In the genomic region with DNA sequence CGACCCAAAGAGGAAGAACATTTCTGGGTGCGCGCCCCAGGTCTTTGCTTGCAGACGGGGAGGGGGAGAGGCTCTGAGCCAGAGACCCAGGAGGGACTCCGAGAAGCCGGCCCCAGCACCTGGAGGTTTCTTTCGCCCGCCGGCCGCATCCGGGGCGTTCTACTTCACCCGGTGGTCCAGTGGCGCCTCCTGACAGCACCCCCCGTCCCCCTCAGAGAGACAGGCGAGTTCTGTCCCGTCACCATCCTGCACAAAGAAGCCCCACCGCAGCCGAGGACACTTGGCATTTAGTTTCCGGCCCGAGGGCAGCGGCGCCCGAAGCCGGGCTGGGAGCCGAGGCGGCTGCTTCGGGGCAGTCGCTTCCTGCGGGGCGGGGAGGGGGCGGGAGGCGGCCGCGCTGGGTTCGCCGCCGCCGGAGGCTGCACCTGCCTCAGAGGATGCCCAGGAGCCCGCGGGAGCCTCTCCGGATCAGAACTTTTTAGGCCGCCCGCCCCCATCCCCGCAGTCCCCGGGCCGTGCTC, we compare ENCODE assay signal across 8 cellular contexts. TPM values are rescaled to one million over a fixed set of nuclear protein-coding genes. Genes with fewer than 3 reads are reported as not detected.
A peak's percentile ranks its signal among the peaks of the same experiment; 100 is the strongest.
DNase-seq lines count a peak whose midpoint lies in the region; ATAC-seq and TF ChIP-seq lines count a peak whose summit lies in the region.

TMEM178B (plus strand) TSS at position 424 of the 521 bp plus-strand sequence.

- no peak within 1 kb of the TSS for H3K27ac ChIP-seq in AG04450 (ENCODE audit: low read depth, low read length)
- peak within 1 kb of the TSS; percentile 73 for H3K27ac ChIP-seq in parathyroid adenoma

- TF ChIP-seq CTCF in AG04450 (IDR thresholded peaks at IDR 0.05; ENCODE audit: low read depth, low read length): no peak
- TF ChIP-seq CTCF in glutamatergic neuron (IDR thresholded peaks at IDR 0.05; ENCODE audit: partially characterized antibody, unreplicated experiment): no peak
- no peak for TF ChIP-seq CTCF in parathyroid adenoma (IDR thresholded peaks at IDR 0.05)

- H3K27me3 Mint-ChIP-seq in activated CD8-positive, alpha-beta memory T cell treated with anti-CD3 and anti-CD28 coated beads, Interleukin-2, amount 10 ng/mL, durations not matched to agents 7 days and 5 days: peaks cover 44% of the 10 kb centered on the region
- peaks cover 11% of the 10 kb centered on the region for H3K27me3 Mint-ChIP-seq in glutamatergic neuron (ENCODE audit: unreplicated experiment)

- ATAC-seq in activated CD8-positive, alpha-beta memory T cell treated with anti-CD3 and anti-CD28 coated beads, Interleukin-2, amount 10 ng/mL, durations not matched to agents 7 days and 5 days: peak; percentile 32

- peak within 1 kb of the TSS; percentile 95 for H2AFZ ChIP-seq in parathyroid adenoma

- peaks cover 17% of the 10 kb centered on the region for H3K4me1 Mint-ChIP-seq in activated CD8-positive, alpha-beta memory T cell treated with anti-CD3 and anti-CD28 coated beads, Interleukin-2, amount 10 ng/mL, durations not matched to agents 7 days and 5 days
- H3K4me1 Mint-ChIP-seq in glutamatergic neuron (ENCODE audit: low read depth, unreplicated experiment): peaks cover 5% of the 10 kb centered on the region

- H3K9me3 ChIP-seq in AG04450 (ENCODE audit: control insufficient read depth, insufficient read depth, low read length) (no peaks in the 10 kb centered on the region; the same call in 1 of the 2 replicates), parathyroid adenoma (ENCODE audit: control insufficient read depth, low read length) (no peaks in the 10 kb centered on the region)

- DNase-seq in AG04450 (ENCODE audit: low read depth, low spot score): no peak
- peak; percentile 80 for DNase-seq in H7
- peak; percentile 44 for DNase-seq in activated CD8-positive, alpha-beta memory T cell treated with anti-CD3 and anti-CD28 coated beads, Interleukin-2, amount 10 ng/mL, durations not matched to agents 7 days and 5 days
- DNase-seq in glutamatergic neuron: peak; percentile 59
- no peak for DNase-seq in SKM-1 (lab: John Stamatoyannopoulos, UW; ENCODE audit: unreplicated experiment)
- DNase-seq in NCI-H446 treated with DMSO at 0.1 percent for 48 hours (lab: John Stamatoyannopoulos, UW): no peak
- DNase-seq in OCI-M2 (lab: John Stamatoyannopoulos, UW; ENCODE audit: unreplicated experiment): no peak

- H3K4me3 ChIP-seq in AG04450 (ENCODE audit: low read depth, low read length) (peak within 1 kb of the TSS; percentile 48), H7 (ENCODE audit: insufficient read depth, low read depth, low read length) (peak within 1 kb of the TSS; percentile 71), parathyroid adenoma (ENCODE audit: low read depth, low read length) (peak within 1 kb of the TSS; percentile 66)

- peak within 1 kb of the TSS; percentile 49 for H3K9ac ChIP-seq in parathyroid adenoma

- POLR2A ChIA-PET in AG04450 (lab: Yijun Ruan, JAX): no interaction called here

- H3K27me3 ChIP-seq in AG04450 (ENCODE audit: control insufficient read depth, insufficient read depth, low read length) (peaks cover 59% of the 10 kb centered on the region), H7 (ENCODE audit: control insufficient read depth, insufficient read depth, low read length) (peaks cover 53% of the 10 kb centered on the region), parathyroid adenoma (ENCODE audit: control insufficient read depth, insufficient read depth, low read length) (no peaks in the 10 kb centered on the region)

- no peaks in the 10 kb centered on the region for H3K36me3 Mint-ChIP-seq in activated CD8-positive, alpha-beta memory T cell treated with anti-CD3 and anti-CD28 coated beads, Interleukin-2, amount 10 ng/mL, durations not matched to agents 7 days and 5 days
- no peaks in the 10 kb centered on the region for H3K36me3 Mint-ChIP-seq in glutamatergic neuron (ENCODE audit: unreplicated experiment)

- peak within 1 kb of the TSS; percentile 60 for H3K4me3 Mint-ChIP-seq in activated CD8-positive, alpha-beta memory T cell treated with anti-CD3 and anti-CD28 coated beads, Interleukin-2, amount 10 ng/mL, durations not matched to agents 7 days and 5 days
- peak within 1 kb of the TSS; percentile 88 for H3K4me3 Mint-ChIP-seq in glutamatergic neuron (ENCODE audit: unreplicated experiment)

- CTCF ChIA-PET in AG04450 (lab: Charles Lee): no interaction called here
- CTCF ChIA-PET in activated CD8-positive, alpha-beta memory T cell treated with anti-CD3 and anti-CD28 coated beads, Interleukin-2, amount 10 ng/mL, durations not matched to agents 7 days and 5 days (lab: Charles Lee): no interaction called here

- H3K79me2 ChIP-seq in parathyroid adenoma: peaks cover 23% of the 10 kb centered on the region

- no peaks in the 10 kb centered on the region for H3K9me3 Mint-ChIP-seq in activated CD8-positive, alpha-beta memory T cell treated with anti-CD3 and anti-CD28 coated beads, Interleukin-2, amount 10 ng/mL, durations not matched to agents 7 days and 5 days (ENCODE audit: low read depth)
- peaks cover 19% of the 10 kb centered on the region for H3K9me3 Mint-ChIP-seq in glutamatergic neuron (ENCODE audit: unreplicated experiment)

- peak within 1 kb of the TSS; percentile 81 for H3K4me2 ChIP-seq in parathyroid adenoma (ENCODE audit: low read length)

- H3K4me1 ChIP-seq in parathyroid adenoma: peaks cover 19% of the 10 kb centered on the region

- no peak within 1 kb of the TSS for H3K27ac Mint-ChIP-seq in activated CD8-positive, alpha-beta memory T cell treated with anti-CD3 and anti-CD28 coated beads, Interleukin-2, amount 10 ng/mL, durations not matched to agents 7 days and 5 days
- H3K27ac Mint-ChIP-seq in glutamatergic neuron (ENCODE audit: unreplicated experiment): peak within 1 kb of the TSS; percentile 85

- H3K36me3 ChIP-seq in H7 (replicated peaks; ENCODE audit: control insufficient read depth, insufficient read depth, low read length) (no peaks in the 10 kb centered on the region), parathyroid adenoma (ENCODE audit: control insufficient read depth, insufficient read depth, low read length) (no peaks in the 10 kb centered on the region)

RNA-seq across cellular contexts. Expression of gene TMEM178B, which starts in this region (rescaled TPM):
- 0.01 TPM in 2 replicates for polyA plus RNA-seq in AG04450 (2011; rRNA removed)
- polyA minus RNA-seq in AG04450 (2011; rRNA and poly(A)+ RNA removed): 0.04 and 0.05 TPM in 2 replicates
- total RNA-seq in H7 (2014; rRNA removed; shearing (Covaris generic)): 1.1 and 1.4 TPM in 2 replicates
- total RNA-seq in activated CD8-positive, alpha-beta memory T cell treated with anti-CD3 and anti-CD28 coated beads, Interleukin-2, amount 10 ng/mL, durations not matched to agents 7 days and 5 days: 1 to 10 TPM in 1 of 2 experiments, under 1 TPM in 1; 0.18 to 1.9 TPM
- 49.8 TPM for total RNA-seq in glutamatergic neuron (ENCODE audit: unreplicated experiment)

Comparison
In these comparisons a context has a peak if more than half of its experiments do, and no peak if none do; other contexts are left out.
1. RNA of gene TMEM178B (total RNA-seq): 49.8 TPM in glutamatergic neuron (single experiment); 0.18 to 1.9 TPM in activated CD8-positive, alpha-beta memory T cell treated with anti-CD3 and anti-CD28 coated beads, Interleukin-2, amount 10 ng/mL, durations not matched to agents 7 days and 5 days and 1.1 to 1.4 TPM in H7; every median in the first group is over 10 times any median in the second.
2. DNase-seq: peak in H7 (single experiment), activated CD8-positive, alpha-beta memory T cell treated with anti-CD3 and anti-CD28 coated beads, Interleukin-2, amount 10 ng/mL, durations not matched to agents 7 days and 5 days (single experiment) and glutamatergic neuron (single experiment); none in AG04450 (single experiment), SKM-1 (single experiment), NCI-H446 treated with DMSO at 0.1 percent for 48 hours (single experiment) and OCI-M2 (single experiment).
3. Peak in every context shown above with its lines, with median percentiles within 50 percentile points of each other: H3K4me3 ChIP-seq.